Comparison of ENCODE assay signal across 26 cellular contexts in genomic region chr6:145886228-145886956, GRCh38.
A peak's percentile ranks its signal among the peaks of the same experiment; 100 is the strongest.
DNase-seq lines count a peak whose midpoint lies in the region; ATAC-seq and TF ChIP-seq lines count a peak whose summit lies in the region.
"Had no signal": no experiment of that assay in that cellular context is flagged by ENCODE, and none has a peak within 500 bp of the region (broad histone marks: within the 10 kb centered on the region; RNA-seq: fewer than 3 reads in every experiment).

No MANE protein-coding gene starts in this region.

- ATAC-seq in T-helper 17 cell (no peak), HG03139 (IDR thresholded peaks at IDR 0.05; ENCODE audit: unreplicated experiment) (no peak)
- ATAC-seq: body of pancreas; HepG2; sciatic nerve; stimulated activated naive B cell treated with anti-CD40 and anti-IgM and Interleukin-4, amounts not matched to agents 10 μg/mL and 1 μg/mL and 100 μg/mL, for 72 hours had no signal

- H3K4me3 ChIP-seq in OCI-LY7 (ENCODE audit: low read depth, low read length, poor library complexity, severe bottlenecking): no peak overlapping the region
- H3K4me3 ChIP-seq: body of pancreas, lung had no signal

- H3K27me3 Mint-ChIP-seq in T-helper 17 cell: no peaks in the 10 kb centered on the region
- H3K27me3 Mint-ChIP-seq: activated naive CD4-positive, alpha-beta T cell treated with anti-CD3 and anti-CD28 coated beads, Interleukin-2, amount 50 U/mL, for 24 hours; CD4-positive, alpha-beta memory T cell; naive B cell; stimulated activated naive B cell treated with anti-CD40 and anti-IgM and Interleukin-4, amounts not matched to agents 10 μg/mL and 1 μg/mL and 100 μg/mL, for 72 hours had no signal

- CTCF ChIA-PET in OCI-LY7 (lab: Charles Lee; ENCODE audit: unreplicated experiment): no interaction called here

- no peaks in the 10 kb centered on the region for H3K36me3 Mint-ChIP-seq in T-helper 17 cell (ENCODE audit: low read depth)

- H3K27ac ChIP-seq in OCI-LY7 (ENCODE audit: low read depth, low read length, poor library complexity, severe bottlenecking): no peak overlapping the region
- H3K27ac ChIP-seq: body of pancreas had no signal

- no peak overlapping the region for H3K4me3 Mint-ChIP-seq in T-helper 17 cell
- H3K4me3 Mint-ChIP-seq: activated naive CD4-positive, alpha-beta T cell treated with anti-CD3 and anti-CD28 coated beads, Interleukin-2, amount 50 U/mL, for 24 hours; CD4-positive, alpha-beta memory T cell; naive B cell; stimulated activated naive B cell treated with anti-CD40 and anti-IgM and Interleukin-4, amounts not matched to agents 10 μg/mL and 1 μg/mL and 100 μg/mL, for 72 hours had no signal

- peak overlapping the region; percentile 39 for H3K27ac Mint-ChIP-seq in T-helper 17 cell
- H3K27ac Mint-ChIP-seq: activated naive CD4-positive, alpha-beta T cell treated with anti-CD3 and anti-CD28 coated beads, Interleukin-2, amount 50 U/mL, for 24 hours; naive B cell; stimulated activated naive B cell treated with anti-CD40 and anti-IgM and Interleukin-4, amounts not matched to agents 10 μg/mL and 1 μg/mL and 100 μg/mL, for 72 hours had no signal

- H3K4me1 ChIP-seq in OCI-LY7 (ENCODE audit: insufficient read depth, low read length, poor library complexity, severe bottlenecking): peaks cover 7% of the 10 kb centered on the region
- H3K4me1 ChIP-seq: body of pancreas had no signal

- no peaks in the 10 kb centered on the region for H3K9me3 ChIP-seq in T-helper 17 cell (ENCODE audit: control insufficient read depth, low read length, poor library complexity, severe bottlenecking)
- peaks cover 8% of the 10 kb centered on the region; the same call in 1 of the 2 replicates for H3K9me3 ChIP-seq in OCI-LY7 (ENCODE audit: low read length)
- H3K9me3 ChIP-seq: body of pancreas had no signal

- peak; percentile 44 for DNase-seq in EL
- DNase-seq in T-helper 17 cell: no peak
- DNase-seq in fibroblast of peridontal ligament (ENCODE audit: extremely low read depth): peak; percentile 38
- DNase-seq in renal cortical epithelial cell (ENCODE audit: low read depth): peak; percentile 30
- no peak for DNase-seq in OCI-LY7 (ENCODE audit: low spot score)
- DNase-seq in NCI-H2171 (lab: John Stamatoyannopoulos, UW): no peak
- no peak for DNase-seq in GF-D8 (lab: John Stamatoyannopoulos, UW)
- DNase-seq: activated CD4-positive, alpha-beta T cell treated with anti-CD3 and anti-CD28 coated beads for 1 hour; activated CD8-positive, alpha-beta memory T cell treated with anti-CD3 and anti-CD28 coated beads for 24 hours; activated T-cell treated with anti-CD3 and anti-CD28 coated beads, Interleukin-2, amount 50 U/mL, for 48 hours; body of pancreas; CD4-positive, alpha-beta memory T cell; effector memory CD4-positive, alpha-beta T cell; hypothalamus; islet precursor cell; naive B cell; NCI-H1417 treated with DMSO at 0.1 percent for 48 hours; NCI-H748 treated with DMSO at 0.1 percent for 48 hours; SHP77; stimulated activated naive B cell treated with anti-CD40 and anti-IgM and Interleukin-4, amounts not matched to agents 10 μg/mL and 1 μg/mL and 100 μg/mL, for 72 hours; SW 1271 had no signal

- no peak overlapping the region for H2AFZ ChIP-seq in OCI-LY7 (ENCODE audit: low read length)

- H3K9me2 ChIP-seq in OCI-LY7 (ENCODE audit: insufficient read depth, low read length): no peaks in the 10 kb centered on the region

- BruUV-seq in OCI-LY7 (replicated peaks; lab: Mats Ljungman, UMichigan): no TSS peak

- no peak for TF ChIP-seq CTCF in OCI-LY7 (conservative IDR thresholded peaks at IDR 0.05; ENCODE audit: low read length)

- POLR2A ChIA-PET in OCI-LY7 (lab: Charles Lee): interaction anchor here (0.6 to 1.1 kb wide), 3 partner anchors 18 to 153 kb away, joined by 3 to 4 read pairs (median 4); no protein-coding TSS in a partner anchor

- intact Hi-C loops in OCI-LY7 (cut with micrococcal nuclease; ENCODE audit: unreplicated experiment): loop anchor here (5.0 to 10.0 kb wide), 3 partner anchors 74 to 252 kb away; partner anchors contain the start of genes EPM2A and FBXO30

- H4K20me1 ChIP-seq in OCI-LY7 (ENCODE audit: insufficient read depth, low read length): no peaks in the 10 kb centered on the region

- H3K79me2 ChIP-seq in OCI-LY7 (ENCODE audit: insufficient read depth, low read depth, low read length): no peaks in the 10 kb centered on the region

- H3K4me1 Mint-ChIP-seq in T-helper 17 cell: no peaks in the 10 kb centered on the region
- H3K4me1 Mint-ChIP-seq: activated naive CD4-positive, alpha-beta T cell treated with anti-CD3 and anti-CD28 coated beads, Interleukin-2, amount 50 U/mL, for 24 hours; naive B cell; stimulated activated naive B cell treated with anti-CD40 and anti-IgM and Interleukin-4, amounts not matched to agents 10 μg/mL and 1 μg/mL and 100 μg/mL, for 72 hours had no signal

- no peak overlapping the region for H3K4me2 ChIP-seq in OCI-LY7 (ENCODE audit: low read length)

- peaks cover 50% of the 10 kb centered on the region for H3K36me3 ChIP-seq in OCI-LY7 (ENCODE audit: insufficient read depth, low read length)

Comparison
In these comparisons a context has a peak if more than half of its experiments do, and no peak if none do; other contexts are left out.
1. DNase-seq: peak in EL (single experiment), fibroblast of peridontal ligament (single experiment) and renal cortical epithelial cell (single experiment); none in T-helper 17 cell (0 of 3), OCI-LY7 (single experiment), NCI-H2171 (single experiment) and GF-D8 (single experiment).